Comparison of ENCODE assay signal across 7 cellular contexts in the genomic region with DNA sequence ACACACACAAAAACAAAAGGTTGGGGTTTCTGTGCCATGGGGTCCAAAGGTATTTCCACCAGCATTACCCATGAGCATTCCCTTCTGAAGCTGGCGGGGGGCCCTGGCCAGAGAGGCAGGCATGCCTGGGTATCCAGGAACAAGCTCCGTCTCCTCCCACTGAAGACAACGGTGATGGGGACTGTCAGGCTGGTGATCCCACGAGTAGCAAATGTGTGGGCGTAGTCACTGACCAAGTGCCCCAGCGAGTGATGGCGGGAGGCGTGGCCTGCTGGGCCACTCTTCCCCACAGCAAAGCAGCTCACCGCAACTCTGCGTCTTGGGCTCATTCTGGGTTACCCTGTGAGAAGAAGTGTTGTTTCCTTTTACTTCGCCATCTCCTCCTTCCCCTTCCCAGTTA.
"Had no signal": no experiment of that assay in that cellular context is flagged by ENCODE, and none has a peak within 500 bp of the region (broad histone marks: within the 10 kb centered on the region; RNA-seq: fewer than 3 reads in every experiment).

No MANE protein-coding gene starts in this region.

- DNase-seq: IMR-90, KBM-7, KG1 had no signal

- H3K27ac ChIP-seq: HL-60 had no signal

- ATAC-seq: HepG2 had no signal

- H3K36me3 Mint-ChIP-seq: IgD-negative memory B cell had no signal

- H3K27ac Mint-ChIP-seq: IgD-negative memory B cell had no signal

- H3K4me3 Mint-ChIP-seq: IgD-negative memory B cell had no signal

- H3K4me1 Mint-ChIP-seq: IgD-negative memory B cell had no signal

- FAIRE-seq: HepG2, HTR-8/SVneo had no signal
